8 cellular contexts compared by ENCODE assay signal in the genomic region with DNA sequence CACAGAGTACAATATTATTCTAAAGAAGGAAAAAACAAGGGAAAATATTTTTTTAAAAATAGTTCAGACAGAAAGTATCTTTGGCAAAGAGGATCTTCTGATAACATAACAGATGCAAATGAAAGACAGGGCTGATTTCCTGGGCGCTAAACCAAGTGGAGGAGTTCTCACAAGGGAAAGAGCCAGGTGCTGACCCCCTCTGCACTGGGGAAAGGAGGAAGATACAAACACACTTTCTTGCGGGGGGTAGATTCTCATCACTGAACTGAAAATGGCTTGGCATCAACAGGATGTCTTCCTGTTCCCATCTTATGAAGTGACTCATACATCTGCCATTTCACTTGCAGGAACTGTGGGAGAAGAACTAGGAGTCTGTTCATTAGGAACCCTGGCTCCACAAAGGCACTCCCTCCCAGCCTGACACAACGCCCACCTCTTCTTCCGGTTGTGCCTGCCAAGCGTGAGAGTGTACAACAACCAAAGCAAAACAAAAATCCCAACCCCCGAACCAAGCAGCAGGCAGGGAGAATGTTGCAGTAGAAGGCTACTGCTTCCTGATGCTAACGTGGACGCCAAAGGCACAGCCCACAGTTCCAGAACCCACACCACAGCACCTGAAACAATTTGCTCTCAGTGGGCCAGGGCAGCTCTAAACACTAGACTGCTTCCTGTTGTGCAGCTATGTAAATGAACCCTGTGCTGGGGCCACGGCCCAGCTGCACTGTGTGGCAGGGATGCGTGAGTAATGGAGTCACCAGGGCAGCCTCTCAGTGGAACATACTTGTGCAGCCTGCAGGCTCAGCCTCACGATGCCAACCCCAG. TPM values are rescaled to one million over a fixed set of nuclear protein-coding genes. Genes with fewer than 3 reads are reported as not detected.
DNase-seq lines count a peak whose midpoint lies in the region; ATAC-seq and TF ChIP-seq lines count a peak whose summit lies in the region.

No MANE protein-coding gene starts in this region.

- TF ChIP-seq POLR2A in GM19099 (IDR thresholded peaks at IDR 0.05; ENCODE audit: extremely low read depth, insufficient read length, low read depth), result peak; percentile 69

- peak overlapping the region; percentile 70 for H3K4me3 Mint-ChIP-seq in activated naive CD4-positive, alpha-beta T cell treated with anti-CD3 and anti-CD28 coated beads, Interleukin-2, amount 50 U/mL, for 24 hours

- no peaks in the 10 kb centered on the region for H4K20me1 ChIP-seq in BLaER1

- peak; percentile 96 for ATAC-seq in HG03159 (IDR thresholded peaks at IDR 0.05; ENCODE audit: unreplicated experiment)

- H3K27me3 Mint-ChIP-seq in activated naive CD4-positive, alpha-beta T cell treated with anti-CD3 and anti-CD28 coated beads, Interleukin-2, amount 50 U/mL, for 24 hours, result no peaks in the 10 kb centered on the region

- H3K4me3 ChIP-seq in BLaER1, result peak overlapping the region; percentile 46

- peaks cover 22% of the 10 kb centered on the region for H3K4me1 Mint-ChIP-seq in activated naive CD4-positive, alpha-beta T cell treated with anti-CD3 and anti-CD28 coated beads, Interleukin-2, amount 50 U/mL, for 24 hours

- no peaks in the 10 kb centered on the region for H3K36me3 Mint-ChIP-seq in activated naive CD4-positive, alpha-beta T cell treated with anti-CD3 and anti-CD28 coated beads, Interleukin-2, amount 50 U/mL, for 24 hours

- peak overlapping the region; percentile 85 for H3K4me2 ChIP-seq in BLaER1

- H3K4me1 ChIP-seq in BLaER1, result peaks cover 52% of the 10 kb centered on the region

- H3K27me3 ChIP-seq in BLaER1, result no peaks in the 10 kb centered on the region

- intact Hi-C loops in cardiac septum (cut with DNase I), result no loop called here

- peak overlapping the region; percentile 78 for H3K27ac ChIP-seq in BLaER1

- peak overlapping the region; percentile 79 for H3K27ac Mint-ChIP-seq in activated naive CD4-positive, alpha-beta T cell treated with anti-CD3 and anti-CD28 coated beads, Interleukin-2, amount 50 U/mL, for 24 hours

- H3K9ac ChIP-seq in BLaER1, result peak overlapping the region; percentile 59

- no peaks in the 10 kb centered on the region for H3K9me3 Mint-ChIP-seq in activated naive CD4-positive, alpha-beta T cell treated with anti-CD3 and anti-CD28 coated beads, Interleukin-2, amount 50 U/mL, for 24 hours

- DNase-seq in OCI-M1 (lab: John Stamatoyannopoulos, UW), result peak; percentile 9
- DNase-seq in cardiac septum (ENCODE audit: low spot score), result peak; percentile 85
- peak; percentile 93 for DNase-seq in pulmonary artery endothelial cell (ENCODE audit: low read depth, low spot score)
- no peak for DNase-seq in DMS79 (lab: John Stamatoyannopoulos, UW)

- H3K9me3 ChIP-seq in BLaER1, result no peaks in the 10 kb centered on the region

- no peaks in the 10 kb centered on the region for H3K36me3 ChIP-seq in BLaER1

RNA-seq across cellular contexts. Expression of gene GADD45A, which starts 51.0 kb away (rescaled TPM):
- total RNA-seq in cardiac septum (94.9 TPM), pulmonary artery endothelial cell (28.9 and 60.9 TPM in 2 replicates)
